In genomic region chr11:15233386-15233785, GRCh38 we compare ENCODE assay signal across 18 cellular contexts.
"Had no signal": no experiment of that assay in that cellular context is flagged by ENCODE, and none has a peak within 500 bp of the region (broad histone marks: within the 10 kb centered on the region; RNA-seq: fewer than 3 reads in every experiment).

No MANE protein-coding gene starts in this region.

- H3K27me3 Mint-ChIP-seq: stimulated activated naive CD8-positive, alpha-beta T cell treated with anti-CD3 and anti-CD28 coated beads, Interleukin-15, amount 100 ng/mL, for 72 hours had no signal

- H3K4me3 Mint-ChIP-seq: activated naive CD4-positive, alpha-beta T cell treated with anti-CD3 and anti-CD28 coated beads, Interleukin-2, amount 50 U/mL, for 24 hours; naive thymus-derived CD4-positive, alpha-beta T cell; neural crest cell; stimulated activated naive CD8-positive, alpha-beta T cell treated with anti-CD3 and anti-CD28 coated beads, Interleukin-15, amount 100 ng/mL, for 72 hours; WTC11 had no signal

- H3K4me1 ChIP-seq: lower lobe of right lung, sigmoid colon, tibial artery had no signal

- H3K27ac ChIP-seq: lower lobe of right lung, sigmoid colon, tibial artery had no signal

- H3K9me3 ChIP-seq: lower lobe of right lung, sigmoid colon, tibial artery had no signal

- H3K9me3 Mint-ChIP-seq: neural crest cell, WTC11 had no signal

- H3K36me3 ChIP-seq: lower lobe of right lung, sigmoid colon, tibial artery had no signal

- H3K4me2 ChIP-seq: smooth muscle cell had no signal

- H3K27me3 ChIP-seq: sigmoid colon, tibial artery had no signal

- ATAC-seq: lower lobe of right lung; naive thymus-derived CD4-positive, alpha-beta T cell; stimulated activated naive CD8-positive, alpha-beta T cell treated with anti-CD3 and anti-CD28 coated beads, Interleukin-15, amount 100 ng/mL, for 72 hours; WTC11 had no signal

- DNase-seq: activated gamma-delta T cell treated with Interleukin-2 at 50 U/mL for 16 hours; activated T-cell treated with anti-CD3 and anti-CD28 coated beads, Interleukin-2, amount 50 U/mL, for 1 hour; aorta; effector CD8-positive, alpha-beta T cell; erythroblast; foreskin fibroblast; lower lobe of right lung; naive thymus-derived CD4-positive, alpha-beta T cell; sigmoid colon; stimulated activated CD4-positive, alpha-beta T cell treated with anti-CD3 and anti-CD28 coated beads, Interleukin-15, amount 100 ng/mL, for 24 hours; stimulated activated naive CD8-positive, alpha-beta T cell treated with anti-CD3 and anti-CD28 coated beads, Interleukin-15, amount 100 ng/mL, for 72 hours; T1000; tibial artery had no signal

- H3K27ac Mint-ChIP-seq: activated naive CD4-positive, alpha-beta T cell treated with anti-CD3 and anti-CD28 coated beads, Interleukin-2, amount 50 U/mL, for 24 hours; brain; naive thymus-derived CD4-positive, alpha-beta T cell; stimulated activated naive CD8-positive, alpha-beta T cell treated with anti-CD3 and anti-CD28 coated beads, Interleukin-15, amount 100 ng/mL, for 72 hours; WTC11 had no signal

- H3K4me3 ChIP-seq: lower lobe of right lung, sigmoid colon, smooth muscle cell, tibial artery had no signal

- H3K36me3 Mint-ChIP-seq: activated naive CD4-positive, alpha-beta T cell treated with anti-CD3 and anti-CD28 coated beads, Interleukin-2, amount 50 U/mL, for 24 hours; brain; naive thymus-derived CD4-positive, alpha-beta T cell; WTC11 had no signal

- H3K4me1 Mint-ChIP-seq: activated naive CD4-positive, alpha-beta T cell treated with anti-CD3 and anti-CD28 coated beads, Interleukin-2, amount 50 U/mL, for 24 hours; naive thymus-derived CD4-positive, alpha-beta T cell; neural crest cell; stimulated activated naive CD8-positive, alpha-beta T cell treated with anti-CD3 and anti-CD28 coated beads, Interleukin-15, amount 100 ng/mL, for 72 hours had no signal
